Comparison of ENCODE assay signal across 8 cellular contexts in genomic region chr1:54069792-54070548, GRCh38. TPM values are rescaled to one million over a fixed set of nuclear protein-coding genes. Genes with fewer than 3 reads are reported as not detected.
DNase-seq lines count a peak whose midpoint lies in the region; ATAC-seq and TF ChIP-seq lines count a peak whose summit lies in the region.

No MANE protein-coding gene starts in this region.

- no peaks in the 10 kb centered on the region for H3K79me1 ChIP-seq in neuronal stem cell (ENCODE audit: low read depth, low read length)

- no peak overlapping the region for H2BK5ac ChIP-seq in neuronal stem cell (ENCODE audit: low read length)

- DNase-seq in DMS 273 treated with DMSO at 0.1 percent for 48 hours (lab: John Stamatoyannopoulos, UW) (peak; percentile 90), NCI-H1105 treated with DMSO at 0.1 percent for 48 hours (lab: John Stamatoyannopoulos, UW) (peak; percentile 77), SKM-1 treated with dmso at 0.1 percent for 144 hours (lab: John Stamatoyannopoulos, UW; ENCODE audit: unreplicated experiment) (peak; percentile 57), fibroblast of lung (ENCODE audit: low read depth in 2 of 2) (peak; percentile 52 to 74), neuronal stem cell (ENCODE audit: low spot score) (peak; percentile 14), ecto neural progenitor cell (ENCODE audit: low spot score) (no peak)
- DNase-seq in activated effector memory CD4-positive, alpha-beta T cell treated with anti-CD3 and anti-CD28 coated beads, Interleukin-2, amount 50 U/mL, for 16 hours: no peak

- no peak overlapping the region for H3K4ac ChIP-seq in neuronal stem cell (ENCODE audit: low read length)

- 100% methylated on average over 2 of the region's 3 CpGs; no CpG with 5 or more reads in 1 of the 2 donors for WGBS in neuronal stem cell (ENCODE audit: extremely low coverage in 2 of 2, insufficient read length in 2 of 2, insufficient replicate concordance in 1 of 2), 2 donors

- no peak overlapping the region for H3K4me2 ChIP-seq in fibroblast of lung (ENCODE audit: extremely low read depth, insufficient read depth, low read length)
- H3K4me2 ChIP-seq in neuronal stem cell (ENCODE audit: insufficient read depth, low read length, poor library complexity, severe bottlenecking): no peak overlapping the region

- no peaks in the 10 kb centered on the region for H3K9me3 ChIP-seq in fibroblast of lung (ENCODE audit: control insufficient read depth, insufficient read depth, low read depth, low read length)
- H3K9me3 ChIP-seq in neuronal stem cell (replicated peaks in 1 of 2; ENCODE audit: control insufficient read depth in 2 of 2, insufficient read depth in 1 of 2, low read depth in 1 of 2, low read length in 2 of 2): peaks cover 0 to 10% of the 10 kb centered on the region in 2 donors

- H3K4me1 ChIP-seq in fibroblast of lung (ENCODE audit: control insufficient read depth, extremely low read depth, insufficient read depth, low read length): no peaks in the 10 kb centered on the region
- H3K4me1 ChIP-seq in neuronal stem cell (ENCODE audit: control insufficient read depth in 2 of 2, insufficient read depth in 1 of 2, low read depth in 1 of 2, low read length in 2 of 2): no peaks in the 10 kb centered on the region

- no peak overlapping the region for H3K9ac ChIP-seq in fibroblast of lung (ENCODE audit: insufficient read depth, low read length)
- H3K9ac ChIP-seq in neuronal stem cell (ENCODE audit: low read depth, low read length, poor library complexity): no peak overlapping the region

- no peak overlapping the region for H3K14ac ChIP-seq in neuronal stem cell (ENCODE audit: low read length)

- H4K20me1 ChIP-seq in fibroblast of lung (ENCODE audit: control insufficient read depth, extremely low read depth, insufficient read depth, low read length): no peaks in the 10 kb centered on the region

- ATAC-seq in GM21528 (IDR thresholded peaks at IDR 0.05; ENCODE audit: low FRiP score, unreplicated experiment): peak; percentile 75

- no peak overlapping the region for H2BK15ac ChIP-seq in neuronal stem cell (ENCODE audit: low read length)

- no peak overlapping the region for H4K91ac ChIP-seq in neuronal stem cell (ENCODE audit: low read depth, low read length, poor library complexity)

- no peaks in the 10 kb centered on the region for H3K36me3 ChIP-seq in fibroblast of lung (ENCODE audit: control insufficient read depth, insufficient read depth, low read length)
- H3K36me3 ChIP-seq in neuronal stem cell (replicated peaks in 1 of 2; ENCODE audit: control insufficient read depth in 2 of 2, insufficient read depth in 2 of 2, low read length in 2 of 2): peaks cover 0 to 19% of the 10 kb centered on the region in 2 donors

- H2BK12ac ChIP-seq in neuronal stem cell (ENCODE audit: low read length): no peak overlapping the region

- H3K27ac ChIP-seq in fibroblast of lung (ENCODE audit: insufficient read depth, low read length) (no peak overlapping the region), neuronal stem cell (replicated peaks; ENCODE audit: low read length) (no peak overlapping the region)

- H3K79me2 ChIP-seq in fibroblast of lung (ENCODE audit: control insufficient read depth, insufficient read depth, low read length): no peaks in the 10 kb centered on the region

- H2AFZ ChIP-seq in fibroblast of lung (ENCODE audit: low read length): no peak overlapping the region
- H2AFZ ChIP-seq in neuronal stem cell (ENCODE audit: low read length): no peak overlapping the region

- H3K27me3 ChIP-seq in fibroblast of lung (ENCODE audit: control insufficient read depth, insufficient read depth, low read length): no peaks in the 10 kb centered on the region
- H3K27me3 ChIP-seq in neuronal stem cell (ENCODE audit: control insufficient read depth in 3 of 3, insufficient read depth in 3 of 3, low read depth in 1 of 3, low read length in 3 of 3): no peaks in the 10 kb centered on the region

- no peak overlapping the region for H2AK5ac ChIP-seq in neuronal stem cell (ENCODE audit: low read depth, low read length)

- no peak overlapping the region for H3K18ac ChIP-seq in neuronal stem cell (ENCODE audit: low read length)

- H2BK120ac ChIP-seq in neuronal stem cell (ENCODE audit: low read depth, low read length): no peak overlapping the region

- no peak overlapping the region for H4K8ac ChIP-seq in neuronal stem cell (ENCODE audit: low read depth, low read length)

- no peak overlapping the region for H3K4me3 ChIP-seq in fibroblast of lung (replicated peaks in 1 of 4; ENCODE audit: control extremely low read depth in 1 of 4, insufficient read depth in 1 of 4, low read depth in 3 of 4, low read length in 4 of 4)
- H3K4me3 ChIP-seq in neuronal stem cell (ENCODE audit: low read length in 2 of 2): no peak overlapping the region

- TF ChIP-seq CTCF in fibroblast of lung (conservative IDR thresholded peaks at IDR 0.05 in 1 of 2, IDR thresholded peaks at IDR 0.05 in 1 of 2; ENCODE audit: low read depth in 1 of 2, low read length in 2 of 2): peak; percentile 56 to 76

- no peak overlapping the region for H3K23ac ChIP-seq in neuronal stem cell (ENCODE audit: low read depth, low read length, poor library complexity)

RNA-seq across cellular contexts. Expression of gene TCEANC2, which starts 16.6 kb away (rescaled TPM):
- 3.6 and 4.0 TPM in 2 replicates for total RNA-seq in fibroblast of lung
- 3.0 and 3.6 TPM in 2 replicates for polyA plus RNA-seq in fibroblast of lung
- 2.0 and 2.2 TPM in 2 replicates for polyA plus RNA-seq in fibroblast of lung (2012)
- 3.8 and 6.0 TPM in 2 replicates for polyA minus RNA-seq in fibroblast of lung (ENCODE audit: low replicate concordance)
- polyA plus RNA-seq in neuronal stem cell (2013, experiment 1 of 2): 3.7 TPM
- polyA plus RNA-seq in neuronal stem cell (2013, experiment 2 of 2): 3.8 TPM

RNA-seq across cellular contexts. Expression of gene TMEM59, which starts 17.0 kb away (rescaled TPM):
- 217 and 431 TPM in 2 replicates for total RNA-seq in fibroblast of lung
- 337 and 480 TPM in 2 replicates for polyA plus RNA-seq in fibroblast of lung
- 263 and 354 TPM in 2 replicates for polyA plus RNA-seq in fibroblast of lung (2012)
- polyA minus RNA-seq in fibroblast of lung (ENCODE audit: low replicate concordance): 52.5 and 62.5 TPM in 2 replicates
- 98.8 TPM for polyA plus RNA-seq in neuronal stem cell (2013, experiment 1 of 2)
- 96.0 TPM for polyA plus RNA-seq in neuronal stem cell (2013, experiment 2 of 2)

RNA-seq across cellular contexts. Expression of gene LDLRAD1, which starts 52.0 kb away (rescaled TPM):
- total RNA-seq in fibroblast of lung: not detected in 2 replicates
- not detected in 2 replicates for polyA plus RNA-seq in fibroblast of lung
- polyA plus RNA-seq in fibroblast of lung (2012): not detected in 2 replicates
- polyA minus RNA-seq in fibroblast of lung (ENCODE audit: low replicate concordance): not detected in 2 replicates
- polyA plus RNA-seq in neuronal stem cell (2013, experiment 1 of 2): not detected
- not detected for polyA plus RNA-seq in neuronal stem cell (2013, experiment 2 of 2)

Comparison
In these comparisons a context has a peak if more than half of its experiments do, and no peak if none do; other contexts are left out.
1. DNase-seq: peak in DMS 273 treated with DMSO at 0.1 percent for 48 hours (single experiment), NCI-H1105 treated with DMSO at 0.1 percent for 48 hours (single experiment), SKM-1 treated with dmso at 0.1 percent for 144 hours (single experiment), fibroblast of lung (2 of 2) and neuronal stem cell (single experiment); none in ecto neural progenitor cell (single experiment) and activated effector memory CD4-positive, alpha-beta T cell treated with anti-CD3 and anti-CD28 coated beads, Interleukin-2, amount 50 U/mL, for 16 hours (single experiment).